In genomic region chr5:177265395-177265794, GRCh38 we compare ENCODE assay signal across 1 cellular context.
A peak's percentile ranks its signal among the peaks of the same experiment; 100 is the strongest.
TF ChIP-seq lines count a peak whose summit lies in the region.

No MANE protein-coding gene starts in this region.

TF ChIP-seq in K562, 482 proteins besides CTCF, POLR2A, EP300 and RAD21:
- TF ChIP-seq RBM22 (IDR thresholded peaks at IDR 0.05; ENCODE audit: low read depth, low read length, poor library complexity, severe bottlenecking) (peak; percentile 57), MBD1 (CRISPR knock-in tag; IDR thresholded peaks at IDR 0.05) (no peak), BACH1 (tag; IDR thresholded peaks at IDR 0.05) (no peak), POLR2G (IDR thresholded peaks at IDR 0.05; ENCODE audit: low read depth, low read length) (peak; percentile 51; the same call in 1 of the 2 replicates), ZBTB1 (CRISPR knock-in tag; IDR thresholded peaks at IDR 0.05; ENCODE audit: borderline replicate concordance, low read depth) (no peak), CEBPZ (IDR thresholded peaks at IDR 0.05; ENCODE audit: borderline replicate concordance, low read depth, low read length) (no peak), NFE2L1 (tag; IDR thresholded peaks at IDR 0.05; ENCODE audit: borderline replicate concordance, low read depth) (no peak), STAT5B (CRISPR knock-in tag; IDR thresholded peaks at IDR 0.05) (no peak), MCM2 (IDR thresholded peaks at IDR 0.05; ENCODE audit: low read depth) (no peak), POLR2B (IDR thresholded peaks at IDR 0.05; ENCODE audit: low read depth, partially characterized antibody) (peak; percentile 18)
